In the genomic region with DNA sequence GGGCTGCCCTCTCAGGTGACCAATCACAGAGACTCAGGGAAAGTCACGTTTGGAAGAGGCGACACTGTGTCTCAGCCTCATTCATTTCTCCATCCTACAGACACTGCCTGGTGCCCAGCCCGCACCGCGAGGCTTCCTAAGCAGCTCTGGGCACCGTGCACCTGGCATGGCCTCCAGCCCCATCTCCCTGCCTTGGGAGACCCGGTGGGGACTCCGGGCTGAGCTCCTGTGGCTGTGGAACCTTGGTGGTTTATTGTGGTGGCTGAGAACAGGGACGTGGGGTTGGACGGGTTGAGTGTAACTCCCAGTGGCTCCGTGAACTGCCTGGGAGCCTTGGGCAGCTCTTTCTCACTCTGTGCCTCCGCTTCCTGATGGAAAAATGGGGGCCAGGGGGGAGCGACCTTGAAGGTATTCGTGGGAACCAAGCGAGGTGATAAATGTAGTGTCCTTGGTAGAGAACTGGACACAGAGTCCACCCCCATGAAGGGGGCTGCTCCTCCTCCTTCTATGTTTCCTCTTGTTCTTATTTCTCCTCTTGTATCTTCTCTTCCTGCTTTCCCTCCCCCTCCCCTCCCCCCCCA, we compare ENCODE assay signal across 1 cellular context.
TF ChIP-seq lines count a peak whose summit lies in the region.

No MANE protein-coding gene starts in this region.

TF ChIP-seq in GM23338, 12 proteins besides CTCF, POLR2A, EP300 and RAD21 (continued from another document):
- TF ChIP-seq, protein P1, sequence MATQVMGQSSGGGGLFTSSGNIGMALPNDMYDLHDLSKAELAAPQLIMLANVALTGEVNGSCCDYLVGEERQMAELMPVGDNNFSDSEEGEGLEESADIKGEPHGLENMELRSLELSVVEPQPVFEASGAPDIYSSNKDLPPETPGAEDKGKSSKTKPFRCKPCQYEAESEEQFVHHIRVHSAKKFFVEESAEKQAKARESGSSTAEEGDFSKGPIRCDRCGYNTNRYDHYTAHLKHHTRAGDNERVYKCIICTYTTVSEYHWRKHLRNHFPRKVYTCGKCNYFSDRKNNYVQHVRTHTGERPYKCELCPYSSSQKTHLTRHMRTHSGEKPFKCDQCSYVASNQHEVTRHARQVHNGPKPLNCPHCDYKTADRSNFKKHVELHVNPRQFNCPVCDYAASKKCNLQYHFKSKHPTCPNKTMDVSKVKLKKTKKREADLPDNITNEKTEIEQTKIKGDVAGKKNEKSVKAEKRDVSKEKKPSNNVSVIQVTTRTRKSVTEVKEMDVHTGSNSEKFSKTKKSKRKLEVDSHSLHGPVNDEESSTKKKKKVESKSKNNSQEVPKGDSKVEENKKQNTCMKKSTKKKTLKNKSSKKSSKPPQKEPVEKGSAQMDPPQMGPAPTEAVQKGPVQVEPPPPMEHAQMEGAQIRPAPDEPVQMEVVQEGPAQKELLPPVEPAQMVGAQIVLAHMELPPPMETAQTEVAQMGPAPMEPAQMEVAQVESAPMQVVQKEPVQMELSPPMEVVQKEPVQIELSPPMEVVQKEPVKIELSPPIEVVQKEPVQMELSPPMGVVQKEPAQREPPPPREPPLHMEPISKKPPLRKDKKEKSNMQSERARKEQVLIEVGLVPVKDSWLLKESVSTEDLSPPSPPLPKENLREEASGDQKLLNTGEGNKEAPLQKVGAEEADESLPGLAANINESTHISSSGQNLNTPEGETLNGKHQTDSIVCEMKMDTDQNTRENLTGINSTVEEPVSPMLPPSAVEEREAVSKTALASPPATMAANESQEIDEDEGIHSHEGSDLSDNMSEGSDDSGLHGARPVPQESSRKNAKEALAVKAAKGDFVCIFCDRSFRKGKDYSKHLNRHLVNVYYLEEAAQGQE (IDR thresholded peaks at IDR 0.05; ENCODE audit: unreplicated experiment) = no peak
- TF ChIP-seq EZH2phosphoT487 (IDR thresholded peaks at IDR 0.05; ENCODE audit: unreplicated experiment) (no peak), JUNB (IDR thresholded peaks at IDR 0.05; ENCODE audit: unreplicated experiment) (no peak), EZH2 (IDR thresholded peaks at IDR 0.05; ENCODE audit: low read depth, unreplicated experiment) (no peak)
